In genomic region chr12:71764587-71765321, GRCh38 we compare ENCODE assay signal across 20 cellular contexts.
"Had no signal": no experiment of that assay in that cellular context is flagged by ENCODE, and none has a peak within 500 bp of the region (broad histone marks: within the 10 kb centered on the region; RNA-seq: fewer than 3 reads in every experiment).

No MANE protein-coding gene starts in this region.

- H3K27ac ChIP-seq: body of pancreas, left lung, right atrium auricular region, SJSA1, testis, upper lobe of right lung had no signal

- DNase-seq: activated CD8-positive, alpha-beta T cell treated with anti-CD3 and anti-CD28 coated beads for 36 hours; activated naive CD4-positive, alpha-beta T cell treated with anti-CD3 and anti-CD28 coated beads, Interleukin-2, amount 50 U/mL, for 16 hours; amniotic stem cell; body of pancreas; caudate nucleus; foreskin fibroblast; hypothalamus; kidney; left lung; nephron progenitor cell; occipital lobe; stimulated activated CD4-positive, alpha-beta T cell treated with anti-CD3 and anti-CD28 coated beads, Interleukin-2, amount 100 ng/mL, for 48 hours; stimulated activated naive CD4-positive, alpha-beta T cell treated with Interleukin-2 at 50 U/mL for 16 hours; testis; upper lobe of right lung had no signal

- H3K27ac Mint-ChIP-seq: activated CD8-positive, alpha-beta T cell treated with anti-CD3 and anti-CD28 coated beads for 36 hours; activated T-helper 2 cell treated with anti-CD3 and anti-CD28 coated beads, Interferon-gamma antibody, Interleukin-2, Interleukin-4, amounts not matched to agents 10 μg/mL and 5 μg/mL and 100 μg/mL, durations not matched to agents 14 hours and 24 hours and 36 hours; nephron progenitor cell; progenitor cell of endocrine pancreas had no signal

- ATAC-seq: activated CD8-positive, alpha-beta T cell treated with anti-CD3 and anti-CD28 coated beads for 36 hours; body of pancreas; upper lobe of right lung had no signal

- H3K9me3 ChIP-seq: body of pancreas, SJSA1, testis had no signal

- H3K4me1 ChIP-seq: SJSA1, testis had no signal

- H3K4me3 Mint-ChIP-seq: activated CD8-positive, alpha-beta T cell treated with anti-CD3 and anti-CD28 coated beads for 36 hours; nephron progenitor cell had no signal

- H3K27me3 Mint-ChIP-seq: activated CD8-positive, alpha-beta T cell treated with anti-CD3 and anti-CD28 coated beads for 36 hours; progenitor cell of endocrine pancreas had no signal

- H3K4me1 Mint-ChIP-seq: nephron progenitor cell had no signal

- H3K4me3 ChIP-seq: body of pancreas, coronary artery, left lung, right atrium auricular region, SJSA1, testis, upper lobe of right lung had no signal
